1 cellular context compared by ENCODE assay signal in genomic region chr5:144032375-144032774, GRCh38.
TF ChIP-seq lines count a peak whose summit lies in the region.

No MANE protein-coding gene starts in this region.

TF ChIP-seq in HepG2, 621 proteins besides CTCF, POLR2A, EP300 and RAD21 (continued from another document):
- TF ChIP-seq ZHX2 (IDR thresholded peaks at IDR 0.05; ENCODE audit: low read depth) (no peak), ZHX2 (CRISPR knock-in tag; IDR thresholded peaks at IDR 0.05; ENCODE audit: borderline replicate concordance) (no peak), SOX6 (IDR thresholded peaks at IDR 0.05) (no peak), SOX6 (CRISPR knock-in tag; IDR thresholded peaks at IDR 0.05) (no peak)
